In genomic region chr7:70630647-70631457, GRCh38 we compare ENCODE assay signal across 11 cellular contexts.
DNase-seq lines count a peak whose midpoint lies in the region; ATAC-seq and TF ChIP-seq lines count a peak whose summit lies in the region.
"Had no signal": no experiment of that assay in that cellular context is flagged by ENCODE, and none has a peak within 500 bp of the region (broad histone marks: within the 10 kb centered on the region; RNA-seq: fewer than 3 reads in every experiment).

No MANE protein-coding gene starts in this region.

- peak overlapping the region; percentile 64 for H3K4me3 ChIP-seq in coronary artery

- in situ Hi-C loops in GM13976 (cut with MboI; ENCODE audit: low sequenced_read_pairs, unreplicated experiment): no loop called here

- DNase-seq in AG08395 (ENCODE audit: low spot score) (peak; percentile 21), NCI-H128 (lab: John Stamatoyannopoulos, UW; ENCODE audit: unreplicated experiment) (peak; percentile 27), coronary artery (ENCODE audit: low spot score) (no peak), GM13976 (ENCODE audit: low spot score) (no peak), pons (ENCODE audit: low spot score) (no peak)
- DNase-seq in activated CD8-positive, alpha-beta T cell treated with anti-CD3 and anti-CD28 coated beads, Interleukin-2, amount 10 ng/mL, durations not matched to agents 7 days and 5 days: no peak
- DNase-seq: erythroblast; stimulated activated CD4-positive, alpha-beta T cell treated with anti-CD3 and anti-CD28 coated beads, Interleukin-4, amount 100 ng/mL, for 24 hours had no signal

- POLR2A ChIA-PET in activated CD8-positive, alpha-beta T cell treated with anti-CD3 and anti-CD28 coated beads, Interleukin-2, amount 10 ng/mL, durations not matched to agents 7 days and 5 days (lab: Charles Lee): no interaction called here

- ATAC-seq in SK-N-SH treated with all-trans-retinoic acid at 6 μM for 48 hours: no peak
- ATAC-seq in activated CD8-positive, alpha-beta T cell treated with anti-CD3 and anti-CD28 coated beads, Interleukin-2, amount 10 ng/mL, durations not matched to agents 7 days and 5 days: no peak

- H3K4me3 Mint-ChIP-seq in nephron: peak overlapping the region; percentile 69 to 78 (median 70)
- no peak overlapping the region for H3K4me3 Mint-ChIP-seq in activated CD8-positive, alpha-beta T cell treated with anti-CD3 and anti-CD28 coated beads, Interleukin-2, amount 10 ng/mL, durations not matched to agents 7 days and 5 days

- CTCF ChIA-PET in activated CD8-positive, alpha-beta T cell treated with anti-CD3 and anti-CD28 coated beads, Interleukin-2, amount 10 ng/mL, durations not matched to agents 7 days and 5 days (lab: Charles Lee): no interaction called here

- H3K36me3 Mint-ChIP-seq in nephron (ENCODE audit: low read depth): peaks cover 21% of the 10 kb centered on the region
- no peaks in the 10 kb centered on the region for H3K36me3 Mint-ChIP-seq in activated CD8-positive, alpha-beta T cell treated with anti-CD3 and anti-CD28 coated beads, Interleukin-2, amount 10 ng/mL, durations not matched to agents 7 days and 5 days (ENCODE audit: low read depth)

- TF ChIP-seq CTCF in coronary artery (IDR thresholded peaks at IDR 0.05): no peak
- no peak for TF ChIP-seq CTCF in nephron (IDR thresholded peaks at IDR 0.05; ENCODE audit: unreplicated experiment in 3 of 3)
- TF ChIP-seq CTCF in GM13976 (IDR thresholded peaks at IDR 0.05; ENCODE audit: borderline replicate concordance, control extremely low read depth, extremely low read depth, insufficient read depth, missing control alignments): no peak

- H3K27ac ChIP-seq in coronary artery: peak overlapping the region in 1 of 2 donors; percentile 18
- H3K27ac ChIP-seq: neutrophil had no signal

- H3K27ac Mint-ChIP-seq in nephron: peak overlapping the region; percentile 78 to 88 (median 80)
- H3K27ac Mint-ChIP-seq in activated CD8-positive, alpha-beta T cell treated with anti-CD3 and anti-CD28 coated beads, Interleukin-2, amount 10 ng/mL, durations not matched to agents 7 days and 5 days: no peak overlapping the region

- no peaks in the 10 kb centered on the region for H3K9me3 Mint-ChIP-seq in nephron
- H3K9me3 Mint-ChIP-seq in activated CD8-positive, alpha-beta T cell treated with anti-CD3 and anti-CD28 coated beads, Interleukin-2, amount 10 ng/mL, durations not matched to agents 7 days and 5 days (ENCODE audit: insufficient read depth): no peaks in the 10 kb centered on the region

- H3K27me3 Mint-ChIP-seq in nephron (ENCODE audit: low read depth): peaks cover 75% of the 10 kb centered on the region
- H3K27me3 Mint-ChIP-seq in activated CD8-positive, alpha-beta T cell treated with anti-CD3 and anti-CD28 coated beads, Interleukin-2, amount 10 ng/mL, durations not matched to agents 7 days and 5 days (ENCODE audit: low read depth): peaks cover 4% of the 10 kb centered on the region

- peaks cover 44% of the 10 kb centered on the region for H3K4me1 Mint-ChIP-seq in nephron
- peaks cover 5% of the 10 kb centered on the region for H3K4me1 Mint-ChIP-seq in activated CD8-positive, alpha-beta T cell treated with anti-CD3 and anti-CD28 coated beads, Interleukin-2, amount 10 ng/mL, durations not matched to agents 7 days and 5 days (ENCODE audit: low read depth)

TF ChIP-seq in SK-N-SH treated with all-trans-retinoic acid at 6 μM for 48 hours, 23 proteins besides CTCF, POLR2A, EP300 and RAD21:
- no peak for TF ChIP-seq ZNF8 (CRISPR knock-in tag; IDR thresholded peaks at IDR 0.05)

Comparison
In these comparisons a context has a peak if more than half of its experiments do, and no peak if none do; other contexts are left out.
1. DNase-seq: peak in AG08395 (single experiment) and NCI-H128 (single experiment); none in coronary artery (single experiment), GM13976 (single experiment), pons (single experiment) and activated CD8-positive, alpha-beta T cell treated with anti-CD3 and anti-CD28 coated beads, Interleukin-2, amount 10 ng/mL, durations not matched to agents 7 days and 5 days (single experiment).